In genomic region chr16:25084797-25085196, GRCh38 we compare ENCODE assay signal across 39 cellular contexts.
"Had no signal": no experiment of that assay in that cellular context is flagged by ENCODE, and none has a peak within 500 bp of the region (broad histone marks: within the 10 kb centered on the region; RNA-seq: fewer than 3 reads in every experiment).

No MANE protein-coding gene starts in this region.

- H3K36me3 ChIP-seq: adrenal gland, ascending aorta, brain microvascular endothelial cell, breast epithelium, cardiac muscle cell had no signal

- H3K27ac ChIP-seq: adrenal gland, ascending aorta, body of pancreas, brain microvascular endothelial cell, breast epithelium, cardiac muscle cell had no signal

- FAIRE-seq: astrocyte, bronchial epithelial cell, colon had no signal

- H3K4me3 Mint-ChIP-seq: activated naive CD4-positive, alpha-beta T cell treated with anti-CD3 and anti-CD28 coated beads for 36 hours; activated naive CD4-positive, alpha-beta T cell treated with anti-CD3 and anti-CD28 coated beads, Interleukin-2, amount 10 ng/mL, durations not matched to agents 7 days and 5 days; activated naive CD4-positive, alpha-beta T cell treated with anti-CD3 and anti-CD28 coated beads, Interleukin-2, amount 50 U/mL, for 24 hours; activated naive CD8-positive, alpha-beta T cell; activated naive CD8-positive, alpha-beta T cell treated with anti-CD3 and anti-CD28 coated beads for 36 hours; activated naive CD8-positive, alpha-beta T cell treated with anti-CD3 and anti-CD28 coated beads, Interleukin-2, amount 10 ng/mL, durations not matched to agents 7 days and 5 days; activated naive CD8-positive, alpha-beta T cell treated with anti-CD3 and anti-CD28 coated beads, Interleukin-2, amount 50 U/mL, for 24 hours; activated T-cell treated with anti-CD3 and anti-CD28 coated beads, Interleukin-2, amount 50 U/mL, for 24 hours; activated T-cell treated with anti-CD3 and anti-CD28 coated beads, Interleukin-2, amount 50 U/mL, for 4 hours; activated T-cell treated with anti-CD3 and anti-CD28 coated beads, Interleukin-2, amount 50 U/mL, for 72 hours; activated T-helper 1 cell treated with anti-CD3 and anti-CD28 coated beads, Interleukin-12 subunit alpha, Interleukin-12 subunit beta, Interleukin-2, Interleukin-4 antibody, amounts not matched to agents 30 ng/mL and 10 ng/mL and 1 ng/mL, durations not matched to agents 14 hours and 24 hours and 36 hours; activated T-helper 17 cell treated with anti-CD3 and anti-CD28 coated beads, Interleukin-2, amount 50 U/mL, for 72 hours; brain; central memory CD8-positive, alpha-beta T cell had no signal

- DNase-seq: activated effector memory CD4-positive, alpha-beta T cell treated with anti-CD3 and anti-CD28 coated beads, Interleukin-2, amount 50 U/mL, for 16 hours; activated gamma-delta T cell; activated gamma-delta T cell treated with Interleukin-2 at 50 U/mL for 16 hours; activated naive CD4-positive, alpha-beta T cell; activated naive CD4-positive, alpha-beta T cell treated with anti-CD3 and anti-CD28 coated beads for 36 hours; activated naive CD4-positive, alpha-beta T cell treated with anti-CD3 and anti-CD28 coated beads, Interleukin-2, amount 10 ng/mL, durations not matched to agents 7 days and 5 days; activated naive CD4-positive, alpha-beta T cell treated with anti-CD3 and anti-CD28 coated beads, Interleukin-2, amount 50 U/mL, for 16 hours; activated naive CD4-positive, alpha-beta T cell treated with Interleukin-2 at 50 U/mL for 16 hours; activated naive CD8-positive, alpha-beta T cell treated with anti-CD3 and anti-CD28 coated beads for 36 hours; activated naive CD8-positive, alpha-beta T cell treated with anti-CD3 and anti-CD28 coated beads, Interleukin-2, amount 10 ng/mL, durations not matched to agents 7 days and 5 days; activated naive CD8-positive, alpha-beta T cell treated with anti-CD3 and anti-CD28 coated beads, Interleukin-2, amount 50 U/mL, for 24 hours; activated T-cell treated with anti-CD3 and anti-CD28 coated beads, Interleukin-2, amount 50 U/mL, for 24 hours; activated T-cell treated with anti-CD3 and anti-CD28 coated beads, Interleukin-2, amount 50 U/mL, for 4 hours; activated T-cell treated with anti-CD3 and anti-CD28 coated beads, Interleukin-2, amount 50 U/mL, for 48 hours; activated T-cell treated with anti-CD3 and anti-CD28 coated beads, Interleukin-2, amount 50 U/mL, for 72 hours; adrenal gland; amniotic stem cell; amygdala; anterior cingulate cortex; aorta; body of pancreas; brain microvascular endothelial cell; caudate nucleus; central memory CD4-positive, alpha-beta T cell; cerebellar nuclear complex had no signal

- ATAC-seq: activated naive CD4-positive, alpha-beta T cell treated with anti-CD3 and anti-CD28 coated beads, Interleukin-2, amount 50 U/mL, for 72 hours; activated naive CD8-positive, alpha-beta T cell treated with anti-CD3 and anti-CD28 coated beads, Interleukin-2, amount 50 U/mL, for 24 hours; activated T-cell treated with anti-CD3 and anti-CD28 coated beads, Interleukin-2, amount 50 U/mL, for 4 hours; activated T-cell treated with anti-CD3 and anti-CD28 coated beads, Interleukin-2, amount 50 U/mL, for 72 hours; activated T-helper 17 cell treated with anti-CD3 and anti-CD28 coated beads, Interleukin-2, amount 50 U/mL, for 72 hours; body of pancreas had no signal

- H3K9me3 ChIP-seq: adrenal gland, ascending aorta, body of pancreas, breast epithelium had no signal

- H3K27me3 ChIP-seq: adrenal gland, ascending aorta, body of pancreas, brain microvascular endothelial cell, breast epithelium had no signal

- H3K36me3 Mint-ChIP-seq: activated naive CD4-positive, alpha-beta T cell treated with anti-CD3 and anti-CD28 coated beads, Interleukin-2, amount 10 ng/mL, durations not matched to agents 7 days and 5 days; activated naive CD4-positive, alpha-beta T cell treated with anti-CD3 and anti-CD28 coated beads, Interleukin-2, amount 50 U/mL, for 24 hours; activated naive CD4-positive, alpha-beta T cell treated with anti-CD3 and anti-CD28 coated beads, Interleukin-2, amount 50 U/mL, for 72 hours; activated naive CD8-positive, alpha-beta T cell treated with anti-CD3 and anti-CD28 coated beads for 36 hours; activated naive CD8-positive, alpha-beta T cell treated with anti-CD3 and anti-CD28 coated beads, Interleukin-2, amount 10 ng/mL, durations not matched to agents 7 days and 5 days had no signal

- H3K4me1 ChIP-seq: adrenal gland, ascending aorta, body of pancreas, breast epithelium had no signal

- H3K4me1 Mint-ChIP-seq: activated naive CD4-positive, alpha-beta T cell treated with anti-CD3 and anti-CD28 coated beads, Interleukin-2, amount 10 ng/mL, durations not matched to agents 7 days and 5 days; activated naive CD4-positive, alpha-beta T cell treated with anti-CD3 and anti-CD28 coated beads, Interleukin-2, amount 50 U/mL, for 24 hours; activated naive CD8-positive, alpha-beta T cell treated with anti-CD3 and anti-CD28 coated beads, Interleukin-2, amount 50 U/mL, for 24 hours; central memory CD8-positive, alpha-beta T cell had no signal

- H3K27me3 Mint-ChIP-seq: activated naive CD4-positive, alpha-beta T cell treated with anti-CD3 and anti-CD28 coated beads, Interleukin-2, amount 10 ng/mL, durations not matched to agents 7 days and 5 days; activated naive CD4-positive, alpha-beta T cell treated with anti-CD3 and anti-CD28 coated beads, Interleukin-2, amount 50 U/mL, for 24 hours; activated naive CD8-positive, alpha-beta T cell; activated naive CD8-positive, alpha-beta T cell treated with anti-CD3 and anti-CD28 coated beads for 36 hours; activated naive CD8-positive, alpha-beta T cell treated with anti-CD3 and anti-CD28 coated beads, Interleukin-2, amount 10 ng/mL, durations not matched to agents 7 days and 5 days; activated naive CD8-positive, alpha-beta T cell treated with anti-CD3 and anti-CD28 coated beads, Interleukin-2, amount 50 U/mL, for 24 hours; activated T-cell treated with anti-CD3 and anti-CD28 coated beads, Interleukin-2, amount 50 U/mL, for 24 hours; activated T-helper 17 cell treated with anti-CD3 and anti-CD28 coated beads, Interleukin-2, amount 50 U/mL, for 72 hours; brain; central memory CD8-positive, alpha-beta T cell had no signal

- H3K4me3 ChIP-seq: adrenal gland, ascending aorta, body of pancreas, breast epithelium, cardiac muscle cell had no signal

- H3K27ac Mint-ChIP-seq: activated naive CD4-positive, alpha-beta T cell treated with anti-CD3 and anti-CD28 coated beads for 36 hours; activated naive CD4-positive, alpha-beta T cell treated with anti-CD3 and anti-CD28 coated beads, Interleukin-2, amount 10 ng/mL, durations not matched to agents 7 days and 5 days; activated naive CD4-positive, alpha-beta T cell treated with anti-CD3 and anti-CD28 coated beads, Interleukin-2, amount 50 U/mL, for 24 hours; activated naive CD4-positive, alpha-beta T cell treated with anti-CD3 and anti-CD28 coated beads, Interleukin-2, amount 50 U/mL, for 72 hours; activated naive CD8-positive, alpha-beta T cell; activated naive CD8-positive, alpha-beta T cell treated with anti-CD3 and anti-CD28 coated beads for 36 hours; activated naive CD8-positive, alpha-beta T cell treated with anti-CD3 and anti-CD28 coated beads, Interleukin-2, amount 10 ng/mL, durations not matched to agents 7 days and 5 days; activated naive CD8-positive, alpha-beta T cell treated with anti-CD3 and anti-CD28 coated beads, Interleukin-2, amount 50 U/mL, for 24 hours; activated T-cell treated with anti-CD3 and anti-CD28 coated beads, Interleukin-2, amount 50 U/mL, for 24 hours; activated T-cell treated with anti-CD3 and anti-CD28 coated beads, Interleukin-2, amount 50 U/mL, for 72 hours; activated T-helper 1 cell treated with anti-CD3 and anti-CD28 coated beads, Interleukin-12 subunit alpha, Interleukin-12 subunit beta, Interleukin-2, Interleukin-4 antibody, amounts not matched to agents 30 ng/mL and 10 ng/mL and 1 ng/mL, durations not matched to agents 14 hours and 24 hours and 36 hours; activated T-helper 17 cell treated with anti-CD3 and anti-CD28 coated beads, Interleukin-2, amount 50 U/mL, for 72 hours; activated T-helper 2 cell treated with anti-CD3 and anti-CD28 coated beads, Interferon-gamma antibody, Interleukin-2, Interleukin-4, amounts not matched to agents 10 μg/mL and 5 μg/mL and 100 μg/mL, durations not matched to agents 14 hours and 24 hours and 36 hours; brain had no signal

- H3K9me3 Mint-ChIP-seq: activated naive CD4-positive, alpha-beta T cell treated with anti-CD3 and anti-CD28 coated beads for 36 hours; activated naive CD4-positive, alpha-beta T cell treated with anti-CD3 and anti-CD28 coated beads, Interleukin-2, amount 10 ng/mL, durations not matched to agents 7 days and 5 days; activated naive CD4-positive, alpha-beta T cell treated with anti-CD3 and anti-CD28 coated beads, Interleukin-2, amount 50 U/mL, for 24 hours; activated naive CD4-positive, alpha-beta T cell treated with anti-CD3 and anti-CD28 coated beads, Interleukin-2, amount 50 U/mL, for 72 hours; activated naive CD8-positive, alpha-beta T cell treated with anti-CD3 and anti-CD28 coated beads for 36 hours; activated naive CD8-positive, alpha-beta T cell treated with anti-CD3 and anti-CD28 coated beads, Interleukin-2, amount 10 ng/mL, durations not matched to agents 7 days and 5 days; activated naive CD8-positive, alpha-beta T cell treated with anti-CD3 and anti-CD28 coated beads, Interleukin-2, amount 50 U/mL, for 24 hours; activated T-cell treated with anti-CD3 and anti-CD28 coated beads, Interleukin-2, amount 50 U/mL, for 24 hours; activated T-cell treated with anti-CD3 and anti-CD28 coated beads, Interleukin-2, amount 50 U/mL, for 4 hours; activated T-cell treated with anti-CD3 and anti-CD28 coated beads, Interleukin-2, amount 50 U/mL, for 72 hours; activated T-helper 1 cell treated with anti-CD3 and anti-CD28 coated beads, Interleukin-12 subunit alpha, Interleukin-12 subunit beta, Interleukin-2, Interleukin-4 antibody, amounts not matched to agents 30 ng/mL and 10 ng/mL and 1 ng/mL, durations not matched to agents 14 hours and 24 hours and 36 hours; activated T-helper 17 cell treated with anti-CD3 and anti-CD28 coated beads, Interleukin-2, amount 50 U/mL, for 72 hours; activated T-helper 2 cell treated with anti-CD3 and anti-CD28 coated beads, Interferon-gamma antibody, Interleukin-2, Interleukin-4, amounts not matched to agents 10 μg/mL and 5 μg/mL and 100 μg/mL, durations not matched to agents 14 hours and 24 hours and 36 hours; brain; central memory CD8-positive, alpha-beta T cell had no signal
